ENCODE assay signal across 1 cellular context in the genomic region with DNA sequence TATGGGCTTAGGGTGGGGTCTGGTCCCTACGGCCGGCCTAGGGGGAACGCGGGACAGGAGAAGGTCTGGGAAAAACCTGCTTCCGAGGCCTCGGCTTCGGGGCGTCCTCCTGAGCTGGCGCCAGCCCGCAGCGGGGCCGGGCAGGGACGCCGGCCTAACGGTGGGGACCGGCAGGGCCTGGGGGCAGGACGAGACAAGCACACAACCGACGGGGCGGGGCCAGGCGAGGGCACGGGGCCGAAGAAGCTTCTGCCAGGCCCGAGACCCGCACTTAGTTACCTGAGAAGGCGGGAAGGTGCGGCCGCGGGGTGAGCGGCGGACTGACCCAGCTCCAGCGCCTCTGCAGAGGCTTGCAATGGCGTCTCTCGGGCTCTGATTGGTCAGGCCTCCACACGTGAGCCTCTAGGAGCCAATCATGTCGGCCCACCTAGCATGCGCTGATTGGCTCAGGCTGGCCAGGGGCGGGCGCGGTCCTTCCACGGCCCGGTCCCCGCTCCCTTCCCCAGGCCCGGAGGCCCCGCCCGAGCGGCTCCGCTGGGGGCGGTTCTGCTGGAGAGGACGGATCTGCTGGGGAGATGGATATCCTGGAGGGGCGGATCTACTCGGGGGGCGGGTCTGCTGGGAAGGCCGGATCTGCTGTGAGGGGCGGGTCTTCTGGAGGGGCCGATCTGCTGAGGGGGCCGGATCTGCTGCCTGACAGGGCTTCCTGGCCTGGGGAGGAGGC.
TF ChIP-seq lines count a peak whose summit lies in the region.

No MANE protein-coding gene starts in this region.

TF ChIP-seq in HepG2, 621 proteins besides CTCF, POLR2A, EP300 and RAD21 (continued from another document and continues in another):
- TF ChIP-seq, protein P1, sequence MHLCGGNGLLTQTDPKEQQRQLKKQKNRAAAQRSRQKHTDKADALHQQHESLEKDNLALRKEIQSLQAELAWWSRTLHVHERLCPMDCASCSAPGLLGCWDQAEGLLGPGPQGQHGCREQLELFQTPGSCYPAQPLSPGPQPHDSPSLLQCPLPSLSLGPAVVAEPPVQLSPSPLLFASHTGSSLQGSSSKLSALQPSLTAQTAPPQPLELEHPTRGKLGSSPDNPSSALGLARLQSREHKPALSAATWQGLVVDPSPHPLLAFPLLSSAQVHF (CRISPR knock-in tag; IDR thresholded peaks at IDR 0.05) = no peak
- TF ChIP-seq, protein P2, sequence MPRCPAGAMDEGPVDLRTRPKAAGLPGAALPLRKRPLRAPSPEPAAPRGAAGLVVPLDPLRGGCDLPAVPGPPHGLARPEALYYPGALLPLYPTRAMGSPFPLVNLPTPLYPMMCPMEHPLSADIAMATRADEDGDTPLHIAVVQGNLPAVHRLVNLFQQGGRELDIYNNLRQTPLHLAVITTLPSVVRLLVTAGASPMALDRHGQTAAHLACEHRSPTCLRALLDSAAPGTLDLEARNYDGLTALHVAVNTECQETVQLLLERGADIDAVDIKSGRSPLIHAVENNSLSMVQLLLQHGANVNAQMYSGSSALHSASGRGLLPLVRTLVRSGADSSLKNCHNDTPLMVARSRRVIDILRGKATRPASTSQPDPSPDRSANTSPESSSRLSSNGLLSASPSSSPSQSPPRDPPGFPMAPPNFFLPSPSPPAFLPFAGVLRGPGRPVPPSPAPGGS (CRISPR knock-in tag; IDR thresholded peaks at IDR 0.05) = no peak; the same call in 1 of the 2 replicates
- TF ChIP-seq, protein P3, sequence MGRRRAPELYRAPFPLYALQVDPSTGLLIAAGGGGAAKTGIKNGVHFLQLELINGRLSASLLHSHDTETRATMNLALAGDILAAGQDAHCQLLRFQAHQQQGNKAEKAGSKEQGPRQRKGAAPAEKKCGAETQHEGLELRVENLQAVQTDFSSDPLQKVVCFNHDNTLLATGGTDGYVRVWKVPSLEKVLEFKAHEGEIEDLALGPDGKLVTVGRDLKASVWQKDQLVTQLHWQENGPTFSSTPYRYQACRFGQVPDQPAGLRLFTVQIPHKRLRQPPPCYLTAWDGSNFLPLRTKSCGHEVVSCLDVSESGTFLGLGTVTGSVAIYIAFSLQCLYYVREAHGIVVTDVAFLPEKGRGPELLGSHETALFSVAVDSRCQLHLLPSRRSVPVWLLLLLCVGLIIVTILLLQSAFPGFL (CRISPR knock-in tag; IDR thresholded peaks at IDR 0.05) = no peak
- TF ChIP-seq, protein P4, sequence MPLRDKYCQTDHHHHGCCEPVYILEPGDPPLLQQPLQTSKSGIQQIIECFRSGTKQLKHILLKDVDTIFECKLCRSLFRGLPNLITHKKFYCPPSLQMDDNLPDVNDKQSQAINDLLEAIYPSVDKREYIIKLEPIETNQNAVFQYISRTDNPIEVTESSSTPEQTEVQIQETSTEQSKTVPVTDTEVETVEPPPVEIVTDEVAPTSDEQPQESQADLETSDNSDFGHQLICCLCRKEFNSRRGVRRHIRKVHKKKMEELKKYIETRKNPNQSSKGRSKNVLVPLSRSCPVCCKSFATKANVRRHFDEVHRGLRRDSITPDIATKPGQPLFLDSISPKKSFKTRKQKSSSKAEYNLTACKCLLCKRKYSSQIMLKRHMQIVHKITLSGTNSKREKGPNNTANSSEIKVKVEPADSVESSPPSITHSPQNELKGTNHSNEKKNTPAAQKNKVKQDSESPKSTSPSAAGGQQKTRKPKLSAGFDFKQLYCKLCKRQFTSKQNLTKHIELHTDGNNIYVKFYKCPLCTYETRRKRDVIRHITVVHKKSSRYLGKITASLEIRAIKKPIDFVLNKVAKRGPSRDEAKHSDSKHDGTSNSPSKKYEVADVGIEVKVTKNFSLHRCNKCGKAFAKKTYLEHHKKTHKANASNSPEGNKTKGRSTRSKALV (CRISPR knock-in tag; IDR thresholded peaks at IDR 0.05) = no peak
- TF ChIP-seq, protein P5, sequence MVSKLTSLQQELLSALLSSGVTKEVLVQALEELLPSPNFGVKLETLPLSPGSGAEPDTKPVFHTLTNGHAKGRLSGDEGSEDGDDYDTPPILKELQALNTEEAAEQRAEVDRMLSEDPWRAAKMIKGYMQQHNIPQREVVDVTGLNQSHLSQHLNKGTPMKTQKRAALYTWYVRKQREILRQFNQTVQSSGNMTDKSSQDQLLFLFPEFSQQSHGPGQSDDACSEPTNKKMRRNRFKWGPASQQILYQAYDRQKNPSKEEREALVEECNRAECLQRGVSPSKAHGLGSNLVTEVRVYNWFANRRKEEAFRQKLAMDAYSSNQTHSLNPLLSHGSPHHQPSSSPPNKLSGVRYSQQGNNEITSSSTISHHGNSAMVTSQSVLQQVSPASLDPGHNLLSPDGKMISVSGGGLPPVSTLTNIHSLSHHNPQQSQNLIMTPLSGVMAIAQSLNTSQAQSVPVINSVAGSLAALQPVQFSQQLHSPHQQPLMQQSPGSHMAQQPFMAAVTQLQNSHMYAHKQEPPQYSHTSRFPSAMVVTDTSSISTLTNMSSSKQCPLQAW (CRISPR knock-in tag; IDR thresholded peaks at IDR 0.05) = no peak; the same call in 1 of the 2 replicates
- TF ChIP-seq PHB2 (IDR thresholded peaks at IDR 0.05; ENCODE audit: partially characterized antibody) (no peak), TP53 (CRISPR knock-in tag; conservative IDR thresholded peaks at IDR 0.05) (peak; percentile 71; the same call in 1 of the 2 replicates), ZNF605 (CRISPR knock-in tag; IDR thresholded peaks at IDR 0.05) (peak; percentile 91; the same call in 1 of the 2 replicates), MAFK (conservative IDR thresholded peaks at IDR 0.05 in 1 of 2, IDR thresholded peaks at IDR 0.05 in 1 of 2; ENCODE audit: low read length in 2 of 2) (no peak; a peak in 1 of 4 replicates), GABPB1 (CRISPR knock-in tag; IDR thresholded peaks at IDR 0.05) (peak; percentile 74; the same call in 1 of the 2 replicates), FOXJ3 (CRISPR knock-in tag; IDR thresholded peaks at IDR 0.05; ENCODE audit: borderline replicate concordance) (no peak), ZC3H13 (CRISPR knock-in tag; IDR thresholded peaks at IDR 0.05) (0 out of 2 replicates have a peak, but pooled peaks have one; percentile 48), RORA (CRISPR knock-in tag; IDR thresholded peaks at IDR 0.05) (no peak), YY1 (IDR thresholded peaks at IDR 0.05; ENCODE audit: insufficient read depth, insufficient replicate concordance, low read depth, low read length) (peak; percentile 95)
- TF ChIP-seq, protein P6, sequence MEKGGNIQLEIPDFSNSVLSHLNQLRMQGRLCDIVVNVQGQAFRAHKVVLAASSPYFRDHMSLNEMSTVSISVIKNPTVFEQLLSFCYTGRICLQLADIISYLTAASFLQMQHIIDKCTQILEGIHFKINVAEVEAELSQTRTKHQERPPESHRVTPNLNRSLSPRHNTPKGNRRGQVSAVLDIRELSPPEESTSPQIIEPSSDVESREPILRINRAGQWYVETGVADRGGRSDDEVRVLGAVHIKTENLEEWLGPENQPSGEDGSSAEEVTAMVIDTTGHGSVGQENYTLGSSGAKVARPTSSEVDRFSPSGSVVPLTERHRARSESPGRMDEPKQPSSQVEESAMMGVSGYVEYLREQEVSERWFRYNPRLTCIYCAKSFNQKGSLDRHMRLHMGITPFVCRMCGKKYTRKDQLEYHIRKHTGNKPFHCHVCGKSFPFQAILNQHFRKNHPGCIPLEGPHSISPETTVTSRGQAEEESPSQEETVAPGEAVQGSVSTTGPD (CRISPR knock-in tag; IDR thresholded peaks at IDR 0.05) = no peak
- TF ChIP-seq, protein P7, sequence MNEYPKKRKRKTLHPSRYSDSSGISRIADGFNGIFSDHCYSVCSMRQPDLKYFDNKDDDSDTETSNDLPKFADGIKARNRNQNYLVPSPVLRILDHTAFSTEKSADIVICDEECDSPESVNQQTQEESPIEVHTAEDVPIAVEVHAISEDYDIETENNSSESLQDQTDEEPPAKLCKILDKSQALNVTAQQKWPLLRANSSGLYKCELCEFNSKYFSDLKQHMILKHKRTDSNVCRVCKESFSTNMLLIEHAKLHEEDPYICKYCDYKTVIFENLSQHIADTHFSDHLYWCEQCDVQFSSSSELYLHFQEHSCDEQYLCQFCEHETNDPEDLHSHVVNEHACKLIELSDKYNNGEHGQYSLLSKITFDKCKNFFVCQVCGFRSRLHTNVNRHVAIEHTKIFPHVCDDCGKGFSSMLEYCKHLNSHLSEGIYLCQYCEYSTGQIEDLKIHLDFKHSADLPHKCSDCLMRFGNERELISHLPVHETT (CRISPR knock-in tag; conservative IDR thresholded peaks at IDR 0.05) = peak; percentile 14; the same call in 1 of the 2 replicates
- TF ChIP-seq, protein P8, sequence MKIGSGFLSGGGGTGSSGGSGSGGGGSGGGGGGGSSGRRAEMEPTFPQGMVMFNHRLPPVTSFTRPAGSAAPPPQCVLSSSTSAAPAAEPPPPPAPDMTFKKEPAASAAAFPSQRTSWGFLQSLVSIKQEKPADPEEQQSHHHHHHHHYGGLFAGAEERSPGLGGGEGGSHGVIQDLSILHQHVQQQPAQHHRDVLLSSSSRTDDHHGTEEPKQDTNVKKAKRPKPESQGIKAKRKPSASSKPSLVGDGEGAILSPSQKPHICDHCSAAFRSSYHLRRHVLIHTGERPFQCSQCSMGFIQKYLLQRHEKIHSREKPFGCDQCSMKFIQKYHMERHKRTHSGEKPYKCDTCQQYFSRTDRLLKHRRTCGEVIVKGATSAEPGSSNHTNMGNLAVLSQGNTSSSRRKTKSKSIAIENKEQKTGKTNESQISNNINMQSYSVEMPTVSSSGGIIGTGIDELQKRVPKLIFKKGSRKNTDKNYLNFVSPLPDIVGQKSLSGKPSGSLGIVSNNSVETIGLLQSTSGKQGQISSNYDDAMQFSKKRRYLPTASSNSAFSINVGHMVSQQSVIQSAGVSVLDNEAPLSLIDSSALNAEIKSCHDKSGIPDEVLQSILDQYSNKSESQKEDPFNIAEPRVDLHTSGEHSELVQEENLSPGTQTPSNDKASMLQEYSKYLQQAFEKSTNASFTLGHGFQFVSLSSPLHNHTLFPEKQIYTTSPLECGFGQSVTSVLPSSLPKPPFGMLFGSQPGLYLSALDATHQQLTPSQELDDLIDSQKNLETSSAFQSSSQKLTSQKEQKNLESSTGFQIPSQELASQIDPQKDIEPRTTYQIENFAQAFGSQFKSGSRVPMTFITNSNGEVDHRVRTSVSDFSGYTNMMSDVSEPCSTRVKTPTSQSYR (CRISPR knock-in tag; IDR thresholded peaks at IDR 0.05; ENCODE audit: borderline replicate concordance) = no peak
- TF ChIP-seq, protein P9, sequence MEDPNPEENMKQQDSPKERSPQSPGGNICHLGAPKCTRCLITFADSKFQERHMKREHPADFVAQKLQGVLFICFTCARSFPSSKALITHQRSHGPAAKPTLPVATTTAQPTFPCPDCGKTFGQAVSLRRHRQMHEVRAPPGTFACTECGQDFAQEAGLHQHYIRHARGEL (CRISPR knock-in tag; IDR thresholded peaks at IDR 0.05) = 0 out of 2 replicates have a peak, but pooled peaks have one; percentile 82
- TF ChIP-seq, protein P10, sequence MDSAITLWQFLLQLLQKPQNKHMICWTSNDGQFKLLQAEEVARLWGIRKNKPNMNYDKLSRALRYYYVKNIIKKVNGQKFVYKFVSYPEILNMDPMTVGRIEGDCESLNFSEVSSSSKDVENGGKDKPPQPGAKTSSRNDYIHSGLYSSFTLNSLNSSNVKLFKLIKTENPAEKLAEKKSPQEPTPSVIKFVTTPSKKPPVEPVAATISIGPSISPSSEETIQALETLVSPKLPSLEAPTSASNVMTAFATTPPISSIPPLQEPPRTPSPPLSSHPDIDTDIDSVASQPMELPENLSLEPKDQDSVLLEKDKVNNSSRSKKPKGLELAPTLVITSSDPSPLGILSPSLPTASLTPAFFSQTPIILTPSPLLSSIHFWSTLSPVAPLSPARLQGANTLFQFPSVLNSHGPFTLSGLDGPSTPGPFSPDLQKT (CRISPR knock-in tag; IDR thresholded peaks at IDR 0.05; ENCODE audit: borderline replicate concordance) = no peak
- TF ChIP-seq, protein P11, sequence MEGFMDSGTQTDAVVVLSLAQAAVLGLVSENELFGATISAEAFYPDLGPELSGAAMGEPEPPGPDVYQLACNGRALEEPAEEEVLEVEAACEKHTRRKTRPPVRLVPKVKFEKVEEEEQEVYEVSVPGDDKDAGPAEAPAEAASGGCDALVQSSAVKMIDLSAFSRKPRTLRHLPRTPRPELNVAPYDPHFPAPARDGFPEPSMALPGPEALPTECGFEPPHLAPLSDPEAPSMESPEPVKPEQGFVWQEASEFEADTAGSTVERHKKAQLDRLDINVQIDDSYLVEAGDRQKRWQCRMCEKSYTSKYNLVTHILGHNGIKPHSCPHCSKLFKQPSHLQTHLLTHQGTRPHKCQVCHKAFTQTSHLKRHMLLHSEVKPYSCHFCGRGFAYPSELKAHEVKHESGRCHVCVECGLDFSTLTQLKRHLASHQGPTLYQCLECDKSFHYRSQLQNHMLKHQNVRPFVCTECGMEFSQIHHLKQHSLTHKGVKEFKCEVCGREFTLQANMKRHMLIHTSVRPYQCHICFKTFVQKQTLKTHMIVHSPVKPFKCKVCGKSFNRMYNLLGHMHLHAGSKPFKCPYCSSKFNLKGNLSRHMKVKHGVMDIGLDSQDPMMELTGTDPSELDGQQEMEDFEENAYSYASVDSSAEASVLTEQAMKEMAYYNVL (CRISPR knock-in tag; IDR thresholded peaks at IDR 0.05; ENCODE audit: borderline replicate concordance) = 0 out of 2 replicates have a peak, but pooled peaks have one; percentile 34
